In the genomic region with DNA sequence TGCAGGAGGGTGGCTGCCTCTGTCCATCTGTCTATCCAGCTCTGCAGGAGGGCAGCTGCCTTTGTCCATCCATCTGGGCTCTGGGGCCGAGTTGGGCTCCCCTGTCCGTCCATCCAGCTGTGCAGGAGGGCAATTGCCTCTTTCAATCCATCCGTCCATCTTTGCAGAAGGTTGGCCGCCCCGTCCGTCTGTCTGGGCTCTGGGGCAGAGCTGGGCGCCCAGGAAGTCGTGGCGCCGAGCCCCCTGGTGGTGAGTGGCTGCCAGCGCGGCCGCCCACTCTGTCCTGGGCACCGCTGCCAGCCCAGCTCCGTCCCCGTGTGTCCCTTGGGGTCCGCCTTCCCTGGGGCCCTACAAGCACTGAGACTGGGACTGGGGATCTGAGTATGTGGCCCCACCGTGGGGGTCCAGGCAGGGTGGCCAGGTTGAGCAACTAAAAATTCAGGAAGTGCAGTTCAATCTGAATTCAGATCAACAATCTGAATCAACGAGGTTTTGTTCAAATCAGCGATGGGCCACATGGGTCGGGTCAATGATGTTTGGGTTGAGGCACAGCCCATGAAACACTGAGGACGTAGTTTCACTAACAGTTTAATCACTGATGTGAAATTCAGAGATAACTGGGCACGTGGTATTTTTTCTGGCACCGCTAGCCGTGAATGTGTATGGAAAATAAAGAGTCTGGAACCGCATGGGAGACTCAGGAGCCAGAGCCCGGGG, we compare ENCODE assay signal across 9 cellular contexts.
A peak's percentile ranks its signal among the peaks of the same experiment; 100 is the strongest.
DNase-seq lines count a peak whose midpoint lies in the region; ATAC-seq and TF ChIP-seq lines count a peak whose summit lies in the region.
"Had no signal": no experiment of that assay in that cellular context is flagged by ENCODE, and none has a peak within 500 bp of the region (broad histone marks: within the 10 kb centered on the region; RNA-seq: fewer than 3 reads in every experiment).

No MANE protein-coding gene starts in this region.

- no peaks in the 10 kb centered on the region for H3K9me3 Mint-ChIP-seq in activated naive CD4-positive, alpha-beta T cell treated with anti-CD3 and anti-CD28 coated beads for 36 hours

- no peak overlapping the region for H3K4me3 Mint-ChIP-seq in activated naive CD4-positive, alpha-beta T cell treated with anti-CD3 and anti-CD28 coated beads for 36 hours

- peak overlapping the region; percentile 34 for H3K23ac ChIP-seq in neuronal stem cell (ENCODE audit: low read depth, low read length, poor library complexity)

- intact Hi-C loops in activated naive CD4-positive, alpha-beta T cell treated with anti-CD3 and anti-CD28 coated beads for 36 hours (cut with micrococcal nuclease), result loop anchor here (1.0 kb wide), 1 partner anchor 100 kb away; no protein-coding TSS in a partner anchor

- H2BK15ac ChIP-seq in neuronal stem cell (ENCODE audit: low read length), result no peak overlapping the region

- no peaks in the 10 kb centered on the region for H3K79me2 ChIP-seq in OCI-LY1 (ENCODE audit: insufficient read depth, low read length)

- H3K27me3 Mint-ChIP-seq in activated naive CD4-positive, alpha-beta T cell treated with anti-CD3 and anti-CD28 coated beads for 36 hours (ENCODE audit: low read depth), result no peaks in the 10 kb centered on the region

- no peaks in the 10 kb centered on the region for H3F3A ChIP-seq in OCI-LY1 (ENCODE audit: insufficient read depth, low read length)

- H3K9me3 ChIP-seq in OCI-LY1 (ENCODE audit: low read length) (no peaks in the 10 kb centered on the region), neuronal stem cell (replicated peaks in 1 of 2; ENCODE audit: control insufficient read depth in 2 of 2, insufficient read depth in 1 of 2, low read depth in 1 of 2, low read length in 2 of 2) (peaks cover 0 to 2% of the 10 kb centered on the region in 2 donors)
- H3K9me3 ChIP-seq: HAP-1 had no signal

- H3K27ac ChIP-seq in OCI-LY1 (ENCODE audit: low read depth, low read length, poor library complexity, severe bottlenecking) (no peak overlapping the region), neuronal stem cell (replicated peaks; ENCODE audit: low read length) (no peak overlapping the region)

- H3K18ac ChIP-seq in neuronal stem cell (ENCODE audit: low read length), result peak overlapping the region; percentile 76

- H3K4me3 ChIP-seq in OCI-LY1 (ENCODE audit: low read depth, low read length, poor library complexity, severe bottlenecking), result no peak overlapping the region
- H3K4me3 ChIP-seq in neuronal stem cell (ENCODE audit: low read length in 2 of 2), result no peak overlapping the region
- H3K4me3 ChIP-seq: HAP-1 had no signal

- CTCF ChIA-PET in activated naive CD4-positive, alpha-beta T cell treated with anti-CD3 and anti-CD28 coated beads for 36 hours (lab: Charles Lee), result interaction anchor here (0.7 to 1.0 kb wide), 3 partner anchors 100 to 546 kb away, joined by 3 to 6 read pairs (median 3); no protein-coding TSS in a partner anchor

- no peak for ATAC-seq in esophagus mucosa

- peak; percentile 64 for TF ChIP-seq CTCF in OCI-LY1 (IDR thresholded peaks at IDR 0.05; ENCODE audit: low read length)

- H3K9ac ChIP-seq in OCI-LY1 (ENCODE audit: low read length) (no peak overlapping the region), neuronal stem cell (ENCODE audit: low read depth, low read length, poor library complexity) (peak overlapping the region; percentile 60)

- H2BK12ac ChIP-seq in neuronal stem cell (ENCODE audit: low read length), result no peak overlapping the region

- no peak overlapping the region for H3K14ac ChIP-seq in neuronal stem cell (ENCODE audit: low read length)

- H2AFZ ChIP-seq in OCI-LY1 (ENCODE audit: low read length) (no peak overlapping the region), neuronal stem cell (ENCODE audit: low read length) (no peak overlapping the region)

- H3K36me3 ChIP-seq in OCI-LY1 (ENCODE audit: insufficient read depth, low read length) (no peaks in the 10 kb centered on the region), neuronal stem cell (replicated peaks in 1 of 2; ENCODE audit: control insufficient read depth in 2 of 2, insufficient read depth in 2 of 2, low read length in 2 of 2) (no peaks in the 10 kb centered on the region)
- H3K36me3 ChIP-seq: HAP-1 had no signal

- H3K4me1 ChIP-seq in OCI-LY1 (ENCODE audit: insufficient read depth, low read length, severe bottlenecking), result no peaks in the 10 kb centered on the region
- no peaks in the 10 kb centered on the region for H3K4me1 ChIP-seq in neuronal stem cell (ENCODE audit: control insufficient read depth in 2 of 2, insufficient read depth in 1 of 2, low read depth in 1 of 2, low read length in 2 of 2)
- H3K4me1 ChIP-seq: HAP-1 had no signal

- no peak overlapping the region for H2BK5ac ChIP-seq in neuronal stem cell (ENCODE audit: low read length)

- H4K91ac ChIP-seq in neuronal stem cell (ENCODE audit: low read depth, low read length, poor library complexity), result no peak overlapping the region

- H3K4me2 ChIP-seq in OCI-LY1 (ENCODE audit: low read length), result no peak overlapping the region
- H3K4me2 ChIP-seq in neuronal stem cell (ENCODE audit: insufficient read depth, low read length, poor library complexity, severe bottlenecking), result no peak overlapping the region

- no peaks in the 10 kb centered on the region for H3K27me3 ChIP-seq in OCI-LY1 (ENCODE audit: insufficient read depth, low read length)
- H3K27me3 ChIP-seq in neuronal stem cell (ENCODE audit: control insufficient read depth in 3 of 3, insufficient read depth in 3 of 3, low read depth in 1 of 3, low read length in 3 of 3), result peaks cover 0 to 49% (median 0%) of the 10 kb centered on the region in 3 experiments

- H3K27ac Mint-ChIP-seq in activated naive CD4-positive, alpha-beta T cell treated with anti-CD3 and anti-CD28 coated beads for 36 hours, result no peak overlapping the region

- H3K4me1 Mint-ChIP-seq in activated naive CD4-positive, alpha-beta T cell treated with anti-CD3 and anti-CD28 coated beads for 36 hours (ENCODE audit: low read depth), result peaks cover 5% of the 10 kb centered on the region

- WGBS in neuronal stem cell (ENCODE audit: extremely low coverage in 2 of 2, insufficient read length in 2 of 2, insufficient replicate concordance in 1 of 2), 2 donors, result no CpG with 5 or more reads among the region's 27 CpGs

- no peak overlapping the region for H4K8ac ChIP-seq in neuronal stem cell (ENCODE audit: low read depth, low read length)

- H2AK5ac ChIP-seq in neuronal stem cell (ENCODE audit: low read depth, low read length), result no peak overlapping the region

- H3K9me2 ChIP-seq in OCI-LY1 (ENCODE audit: low read depth, low read length), result no peaks in the 10 kb centered on the region

- DNase-seq in D341Med (ENCODE audit: low spot score) (peak; percentile 69), neuronal stem cell (ENCODE audit: low spot score) (no peak), NCI-H146 treated with DMSO at 0.1 percent for 48 hours (lab: John Stamatoyannopoulos, UW; ENCODE audit: unreplicated experiment) (no peak), glomerular visceral epithelial cell (ENCODE audit: extremely low spot score) (no peak), DMS79 treated with DMSO at 0.1 percent for 48 hours (lab: John Stamatoyannopoulos, UW) (no peak)
- DNase-seq in activated naive CD4-positive, alpha-beta T cell treated with anti-CD3 and anti-CD28 coated beads for 36 hours, result peak; percentile 31

- H3K36me3 Mint-ChIP-seq in activated naive CD4-positive, alpha-beta T cell treated with anti-CD3 and anti-CD28 coated beads for 36 hours (ENCODE audit: low read depth), result no peaks in the 10 kb centered on the region

- H2BK120ac ChIP-seq in neuronal stem cell (ENCODE audit: low read depth, low read length), result no peak overlapping the region

- H3K79me1 ChIP-seq in neuronal stem cell (ENCODE audit: low read depth, low read length), result peaks cover 2% of the 10 kb centered on the region

- H4K20me1 ChIP-seq in OCI-LY1 (ENCODE audit: insufficient read depth, low read length), result no peaks in the 10 kb centered on the region

- peak overlapping the region; percentile 66 for H3K4ac ChIP-seq in neuronal stem cell (ENCODE audit: low read length)

Comparison
In these comparisons a context has a peak if more than half of its experiments do, and no peak if none do; other contexts are left out.
1. DNase-seq: peak in D341Med (single experiment) and activated naive CD4-positive, alpha-beta T cell treated with anti-CD3 and anti-CD28 coated beads for 36 hours (single experiment); none in neuronal stem cell (single experiment), NCI-H146 treated with DMSO at 0.1 percent for 48 hours (single experiment), glomerular visceral epithelial cell (single experiment) and DMS79 treated with DMSO at 0.1 percent for 48 hours (single experiment).